Comparison of ENCODE assay signal across 8 cellular contexts in the genomic region with DNA sequence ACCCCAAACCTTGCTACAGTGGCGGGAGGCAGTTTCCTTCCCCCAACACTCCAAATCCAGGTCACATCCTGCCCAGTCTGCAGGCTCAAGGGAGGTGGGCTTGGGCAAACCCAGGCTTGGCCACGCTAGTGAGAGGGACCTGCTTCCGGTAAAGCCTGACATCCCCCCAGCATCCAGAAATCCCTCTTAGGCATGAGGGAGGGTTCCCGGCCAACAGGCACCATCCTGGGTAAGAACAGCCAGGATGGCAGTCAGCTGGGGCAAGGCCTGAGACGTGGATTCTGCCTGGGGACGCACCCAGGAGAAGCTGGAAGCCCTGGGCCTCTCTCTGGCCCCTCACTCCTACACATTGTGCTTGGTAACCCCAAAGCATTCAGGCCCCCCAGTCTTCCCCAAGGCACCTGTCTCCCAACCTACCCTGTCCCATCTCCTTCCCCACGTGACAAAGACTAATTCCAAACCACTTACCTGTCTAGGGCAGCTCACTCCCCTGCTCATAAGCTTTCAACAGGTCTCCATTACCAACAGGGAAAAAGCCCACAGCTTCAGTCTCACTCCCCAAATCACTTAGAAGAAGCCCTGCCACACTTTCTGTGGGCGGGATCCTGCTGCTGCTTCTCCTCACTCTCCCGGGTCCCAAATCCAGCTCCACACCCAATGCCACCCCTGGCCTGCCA. TPM values are rescaled to one million over a fixed set of nuclear protein-coding genes. Genes with fewer than 3 reads are reported as not detected.
DNase-seq lines count a peak whose midpoint lies in the region; ATAC-seq, FAIRE-seq and TF ChIP-seq lines count a peak whose summit lies in the region.

No MANE protein-coding gene starts in this region.

- CTCF ChIA-PET in A549 (lab: Yijun Ruan, JAX) (interaction anchor here (0.8 to 3.3 kb wide), 8 partner anchors 8 to 406 kb away, joined by 3 to 28 read pairs (median 4); no protein-coding TSS in a partner anchor), MCF 10A (lab: Yijun Ruan, JAX) (interaction anchor here (0.6 to 5.9 kb wide), 12 partner anchors 9 to 465 kb away, joined by 3 to 37 read pairs (median 3); a partner anchor contains a TSS)

- peaks cover 15% of the 10 kb centered on the region for H3K4me1 ChIP-seq in A549
- peaks cover 9% of the 10 kb centered on the region; the same call in 1 of the 2 replicates for H3K4me1 ChIP-seq in HUES64 (ENCODE audit: insufficient read depth, low read length)
- H3K4me1 ChIP-seq in muscle layer of duodenum (ENCODE audit: control insufficient read depth in 1 of 2, insufficient read depth in 2 of 2, low read length in 2 of 2) = peaks cover 11 to 42% of the 10 kb centered on the region in 2 donors

- H3K36me3 ChIP-seq in HUES64 (ENCODE audit: insufficient read depth, low read length) (0 out of 2 replicates have a peak, but pooled peaks cover 8% of the 10 kb centered on the region), muscle layer of duodenum (ENCODE audit: control insufficient read depth in 1 of 2, insufficient read depth in 2 of 2, low read length in 2 of 2) (peaks cover 0 to 14% of the 10 kb centered on the region in 2 donors)

- H3K27ac ChIP-seq in A549 (peak overlapping the region; percentile 83 to 95), HUES64 (ENCODE audit: low read depth, low read length) (peak overlapping the region; percentile 10), muscle layer of duodenum (ENCODE audit: low read length) (peak overlapping the region; percentile 77)

- H3K9ac ChIP-seq in HUES64 (ENCODE audit: low read depth, low read length) = peak overlapping the region; percentile 80

- TF ChIP-seq CTCF in A549 (IDR thresholded peaks at IDR 0.05) (no peak), MCF 10A (IDR thresholded peaks at IDR 0.05; ENCODE audit: unreplicated experiment) (no peak)

- peak overlapping the region; percentile 73 for H3K4me3 Mint-ChIP-seq in MCF 10A (ENCODE audit: unreplicated experiment)

- POLR2A ChIA-PET in A549 (lab: Yijun Ruan, JAX) = interaction anchor here (1.0 to 2.2 kb wide), 8 partner anchors 9 to 174 kb away, joined by 3 to 14 read pairs (median 4); a partner anchor contains a TSS
- POLR2A ChIA-PET in MCF 10A (lab: Yijun Ruan, JAX) = interaction anchor here (0.6 to 3.4 kb wide), 17 partner anchors 10 to 465 kb away, joined by 3 to 20 read pairs (median 4); a partner anchor contains a TSS

- FAIRE-seq in A549 (lab: Jason Lieb, UNC) (no peak), GM12892 (lab: Jason Lieb, UNC) (no peak)

- TSS peak; percentile 29 for BruUV-seq in MCF 10A (replicated peaks; lab: Mats Ljungman, UMichigan)

- 72% methylated on average over 8 of the region's 9 CpGs for WGBS in A549 (ENCODE audit: missing lambda C conversion rate)
- 62% methylated on average over 9 of the region's 9 CpGs for WGBS in HUES64

- no peak for TF ChIP-seq RAD21 in A549 (conservative IDR thresholded peaks at IDR 0.05 in 1 of 2, IDR thresholded peaks at IDR 0.05 in 1 of 2)

- H3K9me3 ChIP-seq in A549 = no peaks in the 10 kb centered on the region
- H3K9me3 ChIP-seq in HUES64 (ENCODE audit: insufficient read depth, low read depth, low read length) = no peaks in the 10 kb centered on the region
- no peaks in the 10 kb centered on the region for H3K9me3 ChIP-seq in muscle layer of duodenum (ENCODE audit: control insufficient read depth in 1 of 2, low read length in 2 of 2)

- peak; percentile 7 to 9; a peak in 4 of 6 replicates for ATAC-seq in A549
- no peak for ATAC-seq in activated CD4-positive, CD25-positive, alpha-beta regulatory T cell treated with anti-CD3 and anti-CD28 coated beads, Interleukin-2, amount 50 U/mL, for 24 hours
- ATAC-seq in GM19395 (IDR thresholded peaks at IDR 0.05; ENCODE audit: unreplicated experiment) = no peak
- ATAC-seq in esophagus mucosa = no peak

- peak overlapping the region; percentile 68 for H3K4me3 ChIP-seq in A549
- peak overlapping the region; percentile 78 for H3K4me3 ChIP-seq in HUES64 (ENCODE audit: low read length)
- H3K4me3 ChIP-seq in muscle layer of duodenum (ENCODE audit: low read depth in 1 of 2, low read length in 2 of 2) = peak overlapping the region; percentile 78 to 93

- H3K4me2 ChIP-seq in A549 = peak overlapping the region; percentile 99

- no peaks in the 10 kb centered on the region for H3K9me3 Mint-ChIP-seq in MCF 10A (ENCODE audit: unreplicated experiment)

- intact Hi-C loops in MCF 10A (cut with micrococcal nuclease) = no loop called here

- no peak for TF ChIP-seq POLR2A in A549 (IDR thresholded peaks at IDR 0.05; ENCODE audit: low read length)
- no peak for TF ChIP-seq POLR2A in GM12892 (IDR thresholded peaks at IDR 0.05; ENCODE audit: low read depth, low read length)

- peaks cover 7% of the 10 kb centered on the region for H3K27me3 ChIP-seq in HUES64 (ENCODE audit: insufficient read depth, low read length)
- H3K27me3 ChIP-seq in muscle layer of duodenum (ENCODE audit: low read depth, low read length) = no peaks in the 10 kb centered on the region

- peak overlapping the region; percentile 19 for H3K27ac Mint-ChIP-seq in MCF 10A (ENCODE audit: low read depth, unreplicated experiment)

- H3K27me3 Mint-ChIP-seq in MCF 10A (ENCODE audit: insufficient read depth, unreplicated experiment) = no peaks in the 10 kb centered on the region

- TF ChIP-seq EP300 in A549 (IDR thresholded peaks at IDR 0.05) = no peak

- H3K4me1 Mint-ChIP-seq in MCF 10A (ENCODE audit: insufficient read depth, unreplicated experiment) = peaks cover 14% of the 10 kb centered on the region

- H3K36me3 Mint-ChIP-seq in MCF 10A (ENCODE audit: insufficient read depth, unreplicated experiment) = peaks cover 6% of the 10 kb centered on the region

- no peak for DNase-seq in A549 (ENCODE audit: low read depth in 1 of 2, low spot score in 1 of 2)
- DNase-seq in MCF 10A (ENCODE audit: unreplicated experiment) = no peak
- no peak for DNase-seq in GM12892 (ENCODE audit: insufficient read length)

TF ChIP-seq in A549, 52 proteins besides CTCF, POLR2A, EP300 and RAD21:
- TF ChIP-seq, protein P1, sequence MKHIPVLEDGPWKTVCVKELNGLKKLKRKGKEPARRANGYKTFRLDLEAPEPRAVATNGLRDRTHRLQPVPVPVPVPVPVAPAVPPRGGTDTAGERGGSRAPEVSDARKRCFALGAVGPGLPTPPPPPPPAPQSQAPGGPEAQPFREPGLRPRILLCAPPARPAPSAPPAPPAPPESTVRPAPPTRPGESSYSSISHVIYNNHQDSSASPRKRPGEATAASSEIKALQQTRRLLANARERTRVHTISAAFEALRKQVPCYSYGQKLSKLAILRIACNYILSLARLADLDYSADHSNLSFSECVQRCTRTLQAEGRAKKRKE (CRISPR knock-in tag; IDR thresholded peaks at IDR 0.05; ENCODE audit: low read depth) = no peak
- 0 out of 2 replicates have a peak, but pooled peaks have one; percentile 0 for TF ChIP-seq PHF8 (IDR thresholded peaks at IDR 0.05; ENCODE audit: borderline replicate concordance, low read depth)

RNA-seq across cellular contexts. Expression of a gene that starts 2.1 kb away (rescaled TPM):
- 0.09 and 0.10 TPM in 2 replicates for polyA plus RNA-seq in A549 (2011; rRNA removed)
- polyA plus RNA-seq in A549 (2012; cell fraction: cytosol; rRNA removed) = 0.12 TPM in 2 replicates
- polyA plus RNA-seq in A549 (2012; cell fraction: nucleus; rRNA removed) = 0.10 and 0.13 TPM in 2 replicates
- polyA plus RNA-seq in A549 (2017; fragmentation: RNase III; extraction: RNeasy Plus Mini Kit Qiagen cat#74134 plus additional on column Dnase treatment) = 0.09 to 0.12 TPM (median 0.12 TPM) in 3 replicates
- polyA minus RNA-seq in A549 (2011; rRNA and poly(A)+ RNA removed) = 0.10 and 0.50 TPM in 2 replicates
- 0.10 TPM for polyA plus RNA-seq in HUES64 (2013, experiment 1 of 2)
- polyA plus RNA-seq in HUES64 (2013, experiment 2 of 2) = not detected
- total RNA-seq in MCF 10A (2022) = 0.12 and 0.21 TPM in 2 replicates
- not detected for total RNA-seq in esophagus mucosa
- polyA plus RNA-seq in GM12892 (2012; ENCODE audit: missing spikeins) = 0.11 TPM

RNA-seq across cellular contexts. Expression of a gene that starts 2.5 kb away (rescaled TPM):
- polyA plus RNA-seq in A549 (2011; rRNA removed) (not detected in 2 replicates), A549 (2017; fragmentation: RNase III; extraction: RNeasy Plus Mini Kit Qiagen cat#74134 plus additional on column Dnase treatment) (not detected in 3 replicates)
- polyA plus RNA-seq in A549 (2012; cell fraction: cytosol; rRNA removed) = not detected in 2 replicates
- polyA plus RNA-seq in A549 (2012; cell fraction: nucleus; rRNA removed) = not detected in 2 replicates
- not detected in 2 replicates for polyA minus RNA-seq in A549 (2011; rRNA and poly(A)+ RNA removed)
- polyA plus RNA-seq in HUES64 (2013, experiment 1 of 2) = not detected
- polyA plus RNA-seq in HUES64 (2013, experiment 2 of 2) = 0.25 TPM
- total RNA-seq in MCF 10A (2022) (1.7 and 3.2 TPM in 2 replicates), esophagus mucosa (2.0 TPM)
- polyA plus RNA-seq in GM12892 (2012; ENCODE audit: missing spikeins) = not detected

RNA-seq across cellular contexts. Expression of a gene that starts 10.0 kb away (rescaled TPM):
- polyA plus RNA-seq in A549 (2011; rRNA removed) (9.3 and 10.7 TPM in 2 replicates), A549 (2017; fragmentation: RNase III; extraction: RNeasy Plus Mini Kit Qiagen cat#74134 plus additional on column Dnase treatment) (17.2 to 21.6 TPM (median 19.3 TPM) in 3 replicates)
- polyA plus RNA-seq in A549 (2012; cell fraction: cytosol; rRNA removed) = 24.6 and 31.7 TPM in 2 replicates
- polyA plus RNA-seq in A549 (2012; cell fraction: nucleus; rRNA removed) = 115 and 180 TPM in 2 replicates
- 14.3 and 19.7 TPM in 2 replicates for polyA minus RNA-seq in A549 (2011; rRNA and poly(A)+ RNA removed)
- polyA plus RNA-seq in HUES64 (2013, experiment 1 of 2) = 12.3 TPM
- polyA plus RNA-seq in HUES64 (2013, experiment 2 of 2) = 13.4 TPM
- total RNA-seq in MCF 10A (2022) (13.0 and 15.1 TPM in 2 replicates), esophagus mucosa (8.0 TPM)
- polyA plus RNA-seq in GM12892 (2012; ENCODE audit: missing spikeins) = 4.1 TPM

RNA-seq across cellular contexts. Expression of a gene that starts 22.0 kb away (rescaled TPM):
- polyA plus RNA-seq in A549 (2011; rRNA removed) (17.9 and 19.4 TPM in 2 replicates), A549 (2017; fragmentation: RNase III; extraction: RNeasy Plus Mini Kit Qiagen cat#74134 plus additional on column Dnase treatment) (32.8 to 35.8 TPM (median 33.5 TPM) in 3 replicates)
- polyA plus RNA-seq in A549 (2012; cell fraction: cytosol; rRNA removed) = 52.5 and 61.3 TPM in 2 replicates
- polyA plus RNA-seq in A549 (2012; cell fraction: nucleus; rRNA removed) = 122 and 133 TPM in 2 replicates
- polyA minus RNA-seq in A549 (2011; rRNA and poly(A)+ RNA removed) = 13.4 and 21.1 TPM in 2 replicates
- 26.3 TPM for polyA plus RNA-seq in HUES64 (2013, experiment 1 of 2)
- polyA plus RNA-seq in HUES64 (2013, experiment 2 of 2) = 26.2 TPM
- total RNA-seq in MCF 10A (2022) (1.4 and 3.7 TPM in 2 replicates), esophagus mucosa (3.7 TPM)
- polyA plus RNA-seq in GM12892 (2012; ENCODE audit: missing spikeins) = 25.9 TPM

RNA-seq across cellular contexts. Expression of a gene that starts 55.9 kb away (rescaled TPM):
- polyA plus RNA-seq in A549 (2011; rRNA removed) (6.6 and 7.3 TPM in 2 replicates), A549 (2017; fragmentation: RNase III; extraction: RNeasy Plus Mini Kit Qiagen cat#74134 plus additional on column Dnase treatment) (4.0 to 5.4 TPM (median 4.5 TPM) in 3 replicates)
- 8.5 and 8.8 TPM in 2 replicates for polyA plus RNA-seq in A549 (2012; cell fraction: cytosol; rRNA removed)
- 7.2 and 7.8 TPM in 2 replicates for polyA plus RNA-seq in A549 (2012; cell fraction: nucleus; rRNA removed)
- polyA minus RNA-seq in A549 (2011; rRNA and poly(A)+ RNA removed) = 10.1 and 10.8 TPM in 2 replicates
- polyA plus RNA-seq in HUES64 (2013, experiment 1 of 2) = 1.2 TPM
- polyA plus RNA-seq in HUES64 (2013, experiment 2 of 2) = 2.7 TPM
- total RNA-seq in MCF 10A (2022) (3.9 and 5.2 TPM in 2 replicates), esophagus mucosa (9.6 TPM)
- polyA plus RNA-seq in GM12892 (2012; ENCODE audit: missing spikeins) = 3.2 TPM

Comparison
In these comparisons a context has a peak if more than half of its experiments do, and no peak if none do; other contexts are left out.
1. ATAC-seq: peak in A549 (2 of 2); none in activated CD4-positive, CD25-positive, alpha-beta regulatory T cell treated with anti-CD3 and anti-CD28 coated beads, Interleukin-2, amount 50 U/mL, for 24 hours (0 of 2), GM19395 (single experiment) and esophagus mucosa (single experiment).
2. H3K27ac ChIP-seq: peak in every context shown above with its lines; median percentile 89 in A549; 77 in muscle layer of duodenum; 10 in HUES64.
3. Peak in every context shown above with its lines, with median percentiles within 50 percentile points of each other: H3K4me3 ChIP-seq.